In the genomic region with DNA sequence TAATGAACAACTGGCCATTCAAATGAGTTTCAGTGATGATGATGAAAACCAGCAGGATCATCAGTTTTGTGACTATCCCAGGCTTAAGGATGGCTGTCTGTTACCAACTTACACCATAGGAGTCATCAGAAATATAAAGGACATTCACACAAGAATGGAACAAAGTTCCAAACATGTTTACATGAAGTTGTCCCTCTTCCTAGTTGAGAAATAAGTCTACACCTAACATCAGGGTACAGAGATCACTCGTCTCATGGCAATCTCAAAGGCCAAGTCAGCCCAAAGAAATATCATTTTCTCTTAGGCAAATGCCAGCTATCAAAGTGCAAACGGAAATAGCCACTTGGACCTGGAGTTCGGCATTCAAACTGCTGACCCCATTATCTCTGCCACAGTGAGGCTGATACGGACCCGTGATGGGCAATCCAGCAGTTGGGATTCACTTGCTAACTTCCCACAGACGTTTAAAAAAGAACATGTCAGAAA, we compare ENCODE assay signal across 1 cellular context.
TF ChIP-seq lines count a peak whose summit lies in the region.

No MANE protein-coding gene starts in this region.

TF ChIP-seq in liver, 16 proteins besides CTCF, POLR2A, EP300 and RAD21 (continued from another document):
- TF ChIP-seq, protein P1, sequence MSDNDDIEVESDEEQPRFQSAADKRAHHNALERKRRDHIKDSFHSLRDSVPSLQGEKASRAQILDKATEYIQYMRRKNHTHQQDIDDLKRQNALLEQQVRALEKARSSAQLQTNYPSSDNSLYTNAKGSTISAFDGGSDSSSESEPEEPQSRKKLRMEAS (IDR thresholded peaks at IDR 0.05): no peak
- TF ChIP-seq EGR1 (IDR thresholded peaks at IDR 0.05; ENCODE audit: low read depth in 2 of 2): no peak
- TF ChIP-seq, protein P2, sequence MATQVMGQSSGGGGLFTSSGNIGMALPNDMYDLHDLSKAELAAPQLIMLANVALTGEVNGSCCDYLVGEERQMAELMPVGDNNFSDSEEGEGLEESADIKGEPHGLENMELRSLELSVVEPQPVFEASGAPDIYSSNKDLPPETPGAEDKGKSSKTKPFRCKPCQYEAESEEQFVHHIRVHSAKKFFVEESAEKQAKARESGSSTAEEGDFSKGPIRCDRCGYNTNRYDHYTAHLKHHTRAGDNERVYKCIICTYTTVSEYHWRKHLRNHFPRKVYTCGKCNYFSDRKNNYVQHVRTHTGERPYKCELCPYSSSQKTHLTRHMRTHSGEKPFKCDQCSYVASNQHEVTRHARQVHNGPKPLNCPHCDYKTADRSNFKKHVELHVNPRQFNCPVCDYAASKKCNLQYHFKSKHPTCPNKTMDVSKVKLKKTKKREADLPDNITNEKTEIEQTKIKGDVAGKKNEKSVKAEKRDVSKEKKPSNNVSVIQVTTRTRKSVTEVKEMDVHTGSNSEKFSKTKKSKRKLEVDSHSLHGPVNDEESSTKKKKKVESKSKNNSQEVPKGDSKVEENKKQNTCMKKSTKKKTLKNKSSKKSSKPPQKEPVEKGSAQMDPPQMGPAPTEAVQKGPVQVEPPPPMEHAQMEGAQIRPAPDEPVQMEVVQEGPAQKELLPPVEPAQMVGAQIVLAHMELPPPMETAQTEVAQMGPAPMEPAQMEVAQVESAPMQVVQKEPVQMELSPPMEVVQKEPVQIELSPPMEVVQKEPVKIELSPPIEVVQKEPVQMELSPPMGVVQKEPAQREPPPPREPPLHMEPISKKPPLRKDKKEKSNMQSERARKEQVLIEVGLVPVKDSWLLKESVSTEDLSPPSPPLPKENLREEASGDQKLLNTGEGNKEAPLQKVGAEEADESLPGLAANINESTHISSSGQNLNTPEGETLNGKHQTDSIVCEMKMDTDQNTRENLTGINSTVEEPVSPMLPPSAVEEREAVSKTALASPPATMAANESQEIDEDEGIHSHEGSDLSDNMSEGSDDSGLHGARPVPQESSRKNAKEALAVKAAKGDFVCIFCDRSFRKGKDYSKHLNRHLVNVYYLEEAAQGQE (IDR thresholded peaks at IDR 0.05): no peak
- TF ChIP-seq JUND (IDR thresholded peaks at IDR 0.05): peak; percentile 18 to 27
- peak; percentile 42 to 55 for TF ChIP-seq RXRA (IDR thresholded peaks at IDR 0.05)
- no peak for TF ChIP-seq NR2F2 (IDR thresholded peaks at IDR 0.05)
- TF ChIP-seq HNF4A (conservative IDR thresholded peaks at IDR 0.05): peak; percentile 77 to 83
- TF ChIP-seq, protein P3, sequence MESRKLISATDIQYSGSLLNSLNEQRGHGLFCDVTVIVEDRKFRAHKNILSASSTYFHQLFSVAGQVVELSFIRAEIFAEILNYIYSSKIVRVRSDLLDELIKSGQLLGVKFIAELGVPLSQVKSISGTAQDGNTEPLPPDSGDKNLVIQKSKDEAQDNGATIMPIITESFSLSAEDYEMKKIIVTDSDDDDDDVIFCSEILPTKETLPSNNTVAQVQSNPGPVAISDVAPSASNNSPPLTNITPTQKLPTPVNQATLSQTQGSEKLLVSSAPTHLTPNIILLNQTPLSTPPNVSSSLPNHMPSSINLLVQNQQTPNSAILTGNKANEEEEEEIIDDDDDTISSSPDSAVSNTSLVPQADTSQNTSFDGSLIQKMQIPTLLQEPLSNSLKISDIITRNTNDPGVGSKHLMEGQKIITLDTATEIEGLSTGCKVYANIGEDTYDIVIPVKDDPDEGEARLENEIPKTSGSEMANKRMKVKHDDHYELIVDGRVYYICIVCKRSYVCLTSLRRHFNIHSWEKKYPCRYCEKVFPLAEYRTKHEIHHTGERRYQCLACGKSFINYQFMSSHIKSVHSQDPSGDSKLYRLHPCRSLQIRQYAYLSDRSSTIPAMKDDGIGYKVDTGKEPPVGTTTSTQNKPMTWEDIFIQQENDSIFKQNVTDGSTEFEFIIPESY (IDR thresholded peaks at IDR 0.05): no peak
